ENCODE assay signal across 8 cellular contexts in genomic region chr16:31874354-31875111, GRCh38. TPM values are rescaled to one million over a fixed set of nuclear protein-coding genes. Genes with fewer than 3 reads are reported as not detected.
DNase-seq lines count a peak whose midpoint lies in the region; TF ChIP-seq lines count a peak whose summit lies in the region.

No MANE protein-coding gene starts in this region.

- H3K4me3 ChIP-seq in HAP-1 (peak overlapping the region; percentile 97), fibroblast of the aortic adventitia (ENCODE audit: low read depth, low read length) (peak overlapping the region; percentile 96), ovary (peak overlapping the region; percentile 71)

- H3K4me1 Mint-ChIP-seq in activated T-cell treated with anti-CD3 and anti-CD28 coated beads, Interleukin-2, amount 50 U/mL, for 24 hours (ENCODE audit: low read depth): peaks cover 76% of the 10 kb centered on the region
- peaks cover 69% of the 10 kb centered on the region for H3K4me1 Mint-ChIP-seq in activated CD4-positive, alpha-beta memory T cell treated with anti-CD3 and anti-CD28 coated beads for 36 hours (ENCODE audit: low read depth)

- H3K27me3 ChIP-seq in HAP-1 (ENCODE audit: low read depth) (peaks cover 7% of the 10 kb centered on the region; the same call in 1 of the 2 replicates), ovary (no peaks in the 10 kb centered on the region)

- POLR2A ChIA-PET in activated CD4-positive, alpha-beta memory T cell treated with anti-CD3 and anti-CD28 coated beads for 36 hours (lab: Charles Lee): interaction anchor here (0.7 to 3.1 kb wide), 9 partner anchors 7 to 694 kb away, joined by 3 to 18 read pairs (median 8); partner anchors contain the start of genes ARMC5 and FUS

- 4 to 5% (median 5%) methylated on average over 14 of the region's 14 CpGs for WGBS in ovary, 3 donors

- H3K9me3 ChIP-seq in HAP-1 (peaks cover 2% of the 10 kb centered on the region; the same call in 1 of the 2 replicates), ovary (no peaks in the 10 kb centered on the region)

- TF ChIP-seq CTCF in fibroblast of the aortic adventitia (IDR thresholded peaks at IDR 0.05; ENCODE audit: insufficient read depth, low read length) (no peak), ovary (IDR thresholded peaks at IDR 0.05) (no peak)

- TF ChIP-seq POLR2A in ovary (IDR thresholded peaks at IDR 0.05): no peak

- H3K4me1 ChIP-seq in HAP-1 (peaks cover 29% of the 10 kb centered on the region), ovary (ENCODE audit: insufficient read depth) (no peaks in the 10 kb centered on the region)

- peaks cover 59% of the 10 kb centered on the region for H3K36me3 Mint-ChIP-seq in activated T-cell treated with anti-CD3 and anti-CD28 coated beads, Interleukin-2, amount 50 U/mL, for 24 hours (ENCODE audit: low read depth)
- peaks cover 55% of the 10 kb centered on the region for H3K36me3 Mint-ChIP-seq in activated CD4-positive, alpha-beta memory T cell treated with anti-CD3 and anti-CD28 coated beads for 36 hours

- CTCF ChIA-PET in activated CD4-positive, alpha-beta memory T cell treated with anti-CD3 and anti-CD28 coated beads for 36 hours (lab: Charles Lee): no interaction called here

- in situ Hi-C loops in HAP-1 (cut with MboI; ENCODE audit: low sequenced_read_pairs): loop anchor here (10.0 to 25.0 kb wide), 2 partner anchors 420 to 662 kb away; partner anchors contain the start of genes ARMC5, PYCARD, PYDC1 and TRIM72

- no peaks in the 10 kb centered on the region for H3K27me3 Mint-ChIP-seq in activated T-cell treated with anti-CD3 and anti-CD28 coated beads, Interleukin-2, amount 50 U/mL, for 24 hours
- H3K27me3 Mint-ChIP-seq in activated CD4-positive, alpha-beta memory T cell treated with anti-CD3 and anti-CD28 coated beads for 36 hours: no peaks in the 10 kb centered on the region

- no peak for DNase-seq in activated T-cell treated with anti-CD3 and anti-CD28 coated beads, Interleukin-2, amount 50 U/mL, for 24 hours
- DNase-seq in activated T-cell treated with anti-CD3 and anti-CD28 coated beads, Interleukin-2, amount 50 U/mL, for 1 hour: no peak
- DNase-seq in HAP-1 (ENCODE audit: low spot score in 2 of 2) (peak; percentile 40 to 51), NAMALWA (ENCODE audit: low spot score) (peak; percentile 78), fibroblast of the aortic adventitia (ENCODE audit: low read depth) (peak; percentile 73), ovary (no peak), NCI-H1930 (lab: John Stamatoyannopoulos, UW) (no peak)
- DNase-seq in activated CD4-positive, alpha-beta memory T cell treated with anti-CD3 and anti-CD28 coated beads for 36 hours: peak; percentile 67

- H3K36me3 ChIP-seq in HAP-1 (replicated peaks) (peaks cover 19% of the 10 kb centered on the region), ovary (no peaks in the 10 kb centered on the region)

- peaks cover 9% of the 10 kb centered on the region for H3K9me3 Mint-ChIP-seq in activated T-cell treated with anti-CD3 and anti-CD28 coated beads, Interleukin-2, amount 50 U/mL, for 24 hours
- no peaks in the 10 kb centered on the region for H3K9me3 Mint-ChIP-seq in activated CD4-positive, alpha-beta memory T cell treated with anti-CD3 and anti-CD28 coated beads for 36 hours

- H3K27ac ChIP-seq in ovary: peak overlapping the region; percentile 82 to 87

- TF ChIP-seq EP300 in ovary (IDR thresholded peaks at IDR 0.05): no peak

- H3K27ac Mint-ChIP-seq in activated T-cell treated with anti-CD3 and anti-CD28 coated beads, Interleukin-2, amount 50 U/mL, for 24 hours: peak overlapping the region; percentile 97
- H3K27ac Mint-ChIP-seq in activated CD4-positive, alpha-beta memory T cell treated with anti-CD3 and anti-CD28 coated beads for 36 hours: peak overlapping the region; percentile 99

- H3K4me3 Mint-ChIP-seq in activated T-cell treated with anti-CD3 and anti-CD28 coated beads, Interleukin-2, amount 50 U/mL, for 24 hours: peak overlapping the region; percentile 88
- peak overlapping the region; percentile 90 for H3K4me3 Mint-ChIP-seq in activated CD4-positive, alpha-beta memory T cell treated with anti-CD3 and anti-CD28 coated beads for 36 hours

- intact Hi-C loops in activated CD4-positive, alpha-beta memory T cell treated with anti-CD3 and anti-CD28 coated beads for 36 hours (cut with micrococcal nuclease): loop anchor here (2.0 to 5.0 kb wide), 2 partner anchors 520 to 697 kb away; partner anchors contain the start of gene ITGAX
- intact Hi-C loops in ovary (cut with DNase I): loop anchor here in 3 of 4 donors (10.0 kb wide), 3 partner anchors 420 to 890 kb away; partner anchors contain the start of genes HSD3B7 (in 2 of the 3) and ARMC5 (in 1 of the 3)

RNA-seq across cellular contexts. Expression of gene ZNF267, which starts 0.9 kb away (rescaled TPM):
- total RNA-seq in activated CD4-positive, alpha-beta memory T cell treated with anti-CD3 and anti-CD28 coated beads for 36 hours: 10 to 100 TPM; 72.1 to 76.4 TPM
- 13.6 and 17.7 TPM in 2 replicates for total RNA-seq in fibroblast of the aortic adventitia (ENCODE audit: low replicate concordance)
- total RNA-seq in ovary: 10 to 100 TPM; 10.0 to 16.3 (median 13.6) TPM
- polyA plus RNA-seq in ovary: 1 to 10 TPM; 6.0 to 6.4 TPM

Comparison
In these comparisons a context has a peak if more than half of its experiments do, and no peak if none do; other contexts are left out.
1. DNase-seq: peak in HAP-1 (2 of 2), NAMALWA (single experiment), activated CD4-positive, alpha-beta memory T cell treated with anti-CD3 and anti-CD28 coated beads for 36 hours (single experiment) and fibroblast of the aortic adventitia (single experiment); none in activated T-cell treated with anti-CD3 and anti-CD28 coated beads, Interleukin-2, amount 50 U/mL, for 24 hours (single experiment), activated T-cell treated with anti-CD3 and anti-CD28 coated beads, Interleukin-2, amount 50 U/mL, for 1 hour (single experiment), ovary (0 of 5) and NCI-H1930 (0 of 2).
2. Peak in every context shown above with its lines, with median percentiles within 50 percentile points of each other: H3K4me3 ChIP-seq.